ENCODE assay signal across 25 cellular contexts in genomic region chr15:25208735-25209134, GRCh38.
"Had no signal": no experiment of that assay in that cellular context is flagged by ENCODE, and none has a peak within 500 bp of the region (broad histone marks: within the 10 kb centered on the region; RNA-seq: fewer than 3 reads in every experiment).

No MANE protein-coding gene starts in this region.

- FAIRE-seq: colon, keratinocyte, urothelium cell line had no signal

- H3K9ac ChIP-seq: parathyroid adenoma had no signal

- H3K4me3 Mint-ChIP-seq: naive B cell; natural killer cell treated with Interleukin-12 subunit alpha and Interleukin-12 subunit beta and Interleukin-15 and Interleukin-18, amount 100 ng/mL, for 72 hours; neural crest cell; stimulated activated naive B cell treated with anti-CD40 and anti-IgM and Interleukin-4, amounts not matched to agents 10 μg/mL and 1 μg/mL and 100 μg/mL, for 72 hours; stimulated activated naive CD8-positive, alpha-beta T cell treated with anti-CD3 and anti-CD28 coated beads, Interleukin-15, Interleukin-2, amounts not matched to agents 100 ng/mL and 50 ng/mL, for 24 hours had no signal

- H3K9me3 ChIP-seq: gastrocnemius medialis, prostate gland, right atrium auricular region, thoracic aorta had no signal

- ATAC-seq: esophagus mucosa; gastrocnemius medialis; heart left ventricle; left ventricle myocardium superior; lower lobe of right lung; natural killer cell treated with Interleukin-12 subunit alpha and Interleukin-12 subunit beta and Interleukin-15 and Interleukin-18, amount 100 ng/mL, for 72 hours; stimulated activated naive B cell treated with anti-CD40 and anti-IgM and Interleukin-4, amounts not matched to agents 10 μg/mL and 1 μg/mL and 100 μg/mL, for 72 hours had no signal

- H2AFZ ChIP-seq: hepatocyte, parathyroid adenoma had no signal

- H3K4me2 ChIP-seq: hepatocyte had no signal

- H3K27ac Mint-ChIP-seq: naive B cell; natural killer cell treated with Interleukin-12 subunit alpha and Interleukin-12 subunit beta and Interleukin-15 and Interleukin-18, amount 100 ng/mL, for 72 hours; stimulated activated naive B cell treated with anti-CD40 and anti-IgM and Interleukin-4, amounts not matched to agents 10 μg/mL and 1 μg/mL and 100 μg/mL, for 72 hours; stimulated activated naive CD8-positive, alpha-beta T cell treated with anti-CD3 and anti-CD28 coated beads, Interleukin-15, Interleukin-2, amounts not matched to agents 100 ng/mL and 50 ng/mL, for 24 hours had no signal

- H3K4me1 ChIP-seq: gastrocnemius medialis, heart left ventricle, lower lobe of right lung, parathyroid adenoma, prostate gland, right atrium auricular region, sigmoid colon, tibial nerve, upper lobe of left lung had no signal

- H3K27ac ChIP-seq: dorsolateral prefrontal cortex, epithelial cell of prostate, gastrocnemius medialis, heart left ventricle, hepatocyte, lower lobe of right lung, parathyroid adenoma, prostate gland, right atrium auricular region, sigmoid colon, thoracic aorta, tibial nerve, upper lobe of left lung had no signal

- DNase-seq: dorsolateral prefrontal cortex; effector CD4-positive, alpha-beta T cell; foreskin fibroblast; gastrocnemius medialis; heart left ventricle; left ventricle myocardium superior; lower lobe of right lung; naive B cell; sigmoid colon; stimulated activated naive B cell treated with anti-CD40 and anti-IgM and Interleukin-4, amounts not matched to agents 10 μg/mL and 1 μg/mL and 100 μg/mL, for 72 hours; upper lobe of left lung had no signal

- H3K9me3 Mint-ChIP-seq: natural killer cell treated with Interleukin-12 subunit alpha and Interleukin-12 subunit beta and Interleukin-15 and Interleukin-18, amount 100 ng/mL, for 72 hours; neural crest cell; stimulated activated naive CD8-positive, alpha-beta T cell treated with anti-CD3 and anti-CD28 coated beads, Interleukin-15, Interleukin-2, amounts not matched to agents 100 ng/mL and 50 ng/mL, for 24 hours had no signal

- H3K27me3 ChIP-seq: dorsolateral prefrontal cortex, gastrocnemius medialis, heart left ventricle, hepatocyte, right atrium auricular region, sigmoid colon, tibial nerve, upper lobe of left lung had no signal

- H3K36me3 ChIP-seq: gastrocnemius medialis, heart left ventricle, lower lobe of right lung, prostate gland, right atrium auricular region, sigmoid colon, thoracic aorta, tibial nerve, upper lobe of left lung had no signal

- H3K79me2 ChIP-seq: hepatocyte, parathyroid adenoma had no signal

- H3K4me3 ChIP-seq: dorsolateral prefrontal cortex, gastrocnemius medialis, heart left ventricle, hepatocyte, lower lobe of right lung, prostate gland, right atrium auricular region, sigmoid colon, thoracic aorta, tibial nerve, upper lobe of left lung had no signal

- H3K36me3 Mint-ChIP-seq: naive B cell; natural killer cell treated with Interleukin-12 subunit alpha and Interleukin-12 subunit beta and Interleukin-15 and Interleukin-18, amount 100 ng/mL, for 72 hours; stimulated activated naive B cell treated with anti-CD40 and anti-IgM and Interleukin-4, amounts not matched to agents 10 μg/mL and 1 μg/mL and 100 μg/mL, for 72 hours had no signal

- H3K27me3 Mint-ChIP-seq: naive B cell; natural killer cell treated with Interleukin-12 subunit alpha and Interleukin-12 subunit beta and Interleukin-15 and Interleukin-18, amount 100 ng/mL, for 72 hours; stimulated activated naive B cell treated with anti-CD40 and anti-IgM and Interleukin-4, amounts not matched to agents 10 μg/mL and 1 μg/mL and 100 μg/mL, for 72 hours; stimulated activated naive CD8-positive, alpha-beta T cell treated with anti-CD3 and anti-CD28 coated beads, Interleukin-15, Interleukin-2, amounts not matched to agents 100 ng/mL and 50 ng/mL, for 24 hours had no signal

- H3K4me1 Mint-ChIP-seq: naive B cell; neural crest cell; stimulated activated naive B cell treated with anti-CD40 and anti-IgM and Interleukin-4, amounts not matched to agents 10 μg/mL and 1 μg/mL and 100 μg/mL, for 72 hours had no signal
